Comparison of ENCODE assay signal across 8 cellular contexts in the genomic region with DNA sequence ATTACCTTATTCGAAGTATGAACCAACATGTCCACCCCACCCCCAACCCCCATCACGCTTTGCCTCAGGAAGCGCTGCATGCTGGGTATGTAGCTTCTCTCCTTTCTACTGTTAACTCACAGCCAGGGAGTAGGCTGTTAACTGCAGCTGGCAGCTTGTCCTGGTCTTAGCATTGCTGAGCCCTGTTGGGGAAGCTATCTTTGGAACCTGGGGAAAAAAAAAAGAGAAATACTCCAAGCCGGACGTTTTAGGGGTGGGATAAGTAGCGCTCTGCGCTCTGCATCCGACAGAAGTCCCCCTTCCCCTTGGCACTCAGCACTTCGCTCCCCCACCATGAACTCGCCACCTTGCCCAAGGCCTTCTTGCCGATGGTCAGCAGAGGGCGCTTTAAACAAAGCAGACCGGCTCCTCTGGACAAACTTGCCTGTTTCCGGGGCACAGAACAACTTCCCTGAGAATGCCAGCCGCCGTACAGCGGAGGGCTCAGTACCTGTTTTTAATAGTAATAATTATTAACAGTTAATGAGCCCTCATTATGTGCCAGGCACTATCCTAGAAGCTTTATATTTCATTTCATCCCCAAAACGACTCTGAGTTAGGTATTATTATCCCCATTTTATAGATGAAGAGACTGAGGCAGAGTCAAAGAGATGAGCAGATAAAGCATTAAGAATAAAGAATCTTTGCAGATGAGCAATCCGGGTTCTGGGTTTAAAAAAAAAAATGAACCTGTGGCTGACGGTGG. TPM values are rescaled to one million over a fixed set of nuclear protein-coding genes. Genes with fewer than 3 reads are reported as not detected.
DNase-seq lines count a peak whose midpoint lies in the region; ATAC-seq and TF ChIP-seq lines count a peak whose summit lies in the region.

No MANE protein-coding gene starts in this region.

- H3K4me3 ChIP-seq in DND-41 (ENCODE audit: low read depth in 1 of 2, low read length in 2 of 2) (peak overlapping the region in 1 of 2 experiments; percentile 42; a peak in 2 of 4 replicates), dorsolateral prefrontal cortex (peak overlapping the region in 43 of 59 donors; percentile 2 to 52 (median 29)), lower leg skin (ENCODE audit: low read depth, poor library complexity, severe bottlenecking) (no peak overlapping the region)

- POLR2A ChIA-PET in activated CD4-positive, alpha-beta T cell treated with anti-CD3 and anti-CD28 coated beads, Interleukin-2, amount 10 ng/mL, durations not matched to agents 7 days and 5 days (lab: Charles Lee): no interaction called here

- no peaks in the 10 kb centered on the region for H4K20me1 ChIP-seq in DND-41 (ENCODE audit: insufficient read depth, low read length)

- H3K9me3 Mint-ChIP-seq in activated CD4-positive, alpha-beta T cell treated with anti-CD3 and anti-CD28 coated beads, Interleukin-2, amount 10 ng/mL, durations not matched to agents 7 days and 5 days: no peaks in the 10 kb centered on the region

- peaks cover 4% of the 10 kb centered on the region for H3K4me1 Mint-ChIP-seq in activated CD4-positive, alpha-beta T cell treated with anti-CD3 and anti-CD28 coated beads, Interleukin-2, amount 10 ng/mL, durations not matched to agents 7 days and 5 days

- ATAC-seq in DND-41 (ENCODE audit: insufficient read depth, low read depth) (peak; percentile 90), HG03442 (IDR thresholded peaks at IDR 0.05; ENCODE audit: unreplicated experiment) (peak; percentile 52), HG02938 (IDR thresholded peaks at IDR 0.05; ENCODE audit: unreplicated experiment) (no peak)

- TF ChIP-seq CTCF in DND-41 (IDR thresholded peaks at IDR 0.05; ENCODE audit: borderline replicate concordance, extremely low read depth, low read length, poor library complexity, severe bottlenecking) (peak; percentile 97), dorsolateral prefrontal cortex (IDR thresholded peaks at IDR 0.05 in 54 of 56, conservative IDR thresholded peaks at IDR 0.05 in 2 of 56; ENCODE audit: low read depth in 1 of 56, partially characterized antibody in 56 of 56) (peak; percentile 70 to 98 (median 92)), lower leg skin (IDR thresholded peaks at IDR 0.05) (peak in 1 of 3 donors; percentile 67)

- DNase-seq in DND-41 (peak; percentile 90), NCI-H526 treated with DMSO at 0.1 percent for 48 hours (lab: John Stamatoyannopoulos, UW) (peak; percentile 68), dorsolateral prefrontal cortex (peak; percentile 58 to 85 (median 76)), lower leg skin (ENCODE audit: low spot score in 2 of 2) (peak; percentile 65 to 94)
- peak; percentile 87 for DNase-seq in activated CD4-positive, alpha-beta T cell treated with anti-CD3 and anti-CD28 coated beads, Interleukin-2, amount 10 ng/mL, durations not matched to agents 7 days and 5 days
- peak; percentile 63 to 66 for DNase-seq in stimulated activated CD4-positive, alpha-beta T cell treated with anti-CD3 and anti-CD28 coated beads, Interleukin-4, amount 100 ng/mL, for 4 hours

- H3K9ac ChIP-seq in DND-41 (ENCODE audit: low read depth, low read length): peak overlapping the region; percentile 49

- peaks cover 13% of the 10 kb centered on the region for H3K36me3 ChIP-seq in DND-41 (ENCODE audit: insufficient read depth, low read length)

- WGBS in lower leg skin, 2 donors: 5 to 7% methylated on average over 20 of the region's 20 CpGs

- H3K27ac Mint-ChIP-seq in activated CD4-positive, alpha-beta T cell treated with anti-CD3 and anti-CD28 coated beads, Interleukin-2, amount 10 ng/mL, durations not matched to agents 7 days and 5 days: no peak overlapping the region

- H3K27ac ChIP-seq in DND-41 (ENCODE audit: low read length): peak overlapping the region; percentile 70
- H3K27ac ChIP-seq in dorsolateral prefrontal cortex: peak overlapping the region in 13 of 59 donors; percentile 7 to 52 (median 39)

- H3K9me3 ChIP-seq in DND-41 (ENCODE audit: insufficient read depth, low read length, severe bottlenecking): no peaks in the 10 kb centered on the region

- no peak for TF ChIP-seq POLR2A in lower leg skin (IDR thresholded peaks at IDR 0.05)

- no peaks in the 10 kb centered on the region for H3K27me3 Mint-ChIP-seq in activated CD4-positive, alpha-beta T cell treated with anti-CD3 and anti-CD28 coated beads, Interleukin-2, amount 10 ng/mL, durations not matched to agents 7 days and 5 days

- H2AFZ ChIP-seq in DND-41 (ENCODE audit: low read depth, low read length): peak overlapping the region; percentile 76

- H3K4me2 ChIP-seq in DND-41 (ENCODE audit: insufficient read depth, low read length): peak overlapping the region; percentile 65

- H3K4me3 Mint-ChIP-seq in activated CD4-positive, alpha-beta T cell treated with anti-CD3 and anti-CD28 coated beads, Interleukin-2, amount 10 ng/mL, durations not matched to agents 7 days and 5 days: no peak overlapping the region

- intact Hi-C loops in dorsolateral prefrontal cortex (cut with DNase I): loop anchor here (1.0 to 10.0 kb wide), 4 partner anchors 80 to 442 kb away; a partner anchor contains a TSS
- intact Hi-C loops in lower leg skin (cut with DNase I; ENCODE audit: low total_unique reads): loop anchor here (2.0 kb wide), 1 partner anchor 84 kb away; no protein-coding TSS in a partner anchor

- no peaks in the 10 kb centered on the region for H3K27me3 ChIP-seq in DND-41 (ENCODE audit: insufficient read depth, low read length, poor library complexity)
- no peaks in the 10 kb centered on the region for H3K27me3 ChIP-seq in dorsolateral prefrontal cortex

- no peaks in the 10 kb centered on the region for H3K36me3 Mint-ChIP-seq in activated CD4-positive, alpha-beta T cell treated with anti-CD3 and anti-CD28 coated beads, Interleukin-2, amount 10 ng/mL, durations not matched to agents 7 days and 5 days (ENCODE audit: low read depth)

- CTCF ChIA-PET in activated CD4-positive, alpha-beta T cell treated with anti-CD3 and anti-CD28 coated beads, Interleukin-2, amount 10 ng/mL, durations not matched to agents 7 days and 5 days (lab: Charles Lee): interaction anchor here (0.7 to 1.7 kb wide), 10 partner anchors 12 to 441 kb away, joined by 3 to 6 read pairs (median 4); no protein-coding TSS in a partner anchor

- peaks cover 13% of the 10 kb centered on the region for H3K4me1 ChIP-seq in DND-41 (ENCODE audit: insufficient read depth, low read length)

- no peaks in the 10 kb centered on the region for H3K79me2 ChIP-seq in DND-41 (ENCODE audit: insufficient read depth, low read length)

RNA-seq across cellular contexts. Expression of a gene that starts 35.2 kb away (rescaled TPM):
- total RNA-seq in activated CD4-positive, alpha-beta T cell treated with anti-CD3 and anti-CD28 coated beads, Interleukin-2, amount 10 ng/mL, durations not matched to agents 7 days and 5 days: not detected
- total RNA-seq in dorsolateral prefrontal cortex (10 to 100 TPM in 1 of 120 experiments, 1 to 10 TPM in 100, under 1 TPM in 18, not detected in 1; 0.46 to 11.7 (median 2.2) TPM), lower leg skin (10 to 100 TPM; 30.4 to 70.9 (median 39.8) TPM)

RNA-seq across cellular contexts. Expression of a gene that starts 56.9 kb away (rescaled TPM):
- total RNA-seq in activated CD4-positive, alpha-beta T cell treated with anti-CD3 and anti-CD28 coated beads, Interleukin-2, amount 10 ng/mL, durations not matched to agents 7 days and 5 days: 1 to 10 TPM; 4.8 to 5.3 TPM
- total RNA-seq in dorsolateral prefrontal cortex (10 to 100 TPM; 19.2 to 35.8 (median 25.0) TPM), lower leg skin (10 to 100 TPM in 2 of 4 donors, 1 to 10 TPM in 2; 7.5 to 11.6 (median 10.1) TPM)
